Comparison of ENCODE assay signal across 19 cellular contexts in the genomic region with DNA sequence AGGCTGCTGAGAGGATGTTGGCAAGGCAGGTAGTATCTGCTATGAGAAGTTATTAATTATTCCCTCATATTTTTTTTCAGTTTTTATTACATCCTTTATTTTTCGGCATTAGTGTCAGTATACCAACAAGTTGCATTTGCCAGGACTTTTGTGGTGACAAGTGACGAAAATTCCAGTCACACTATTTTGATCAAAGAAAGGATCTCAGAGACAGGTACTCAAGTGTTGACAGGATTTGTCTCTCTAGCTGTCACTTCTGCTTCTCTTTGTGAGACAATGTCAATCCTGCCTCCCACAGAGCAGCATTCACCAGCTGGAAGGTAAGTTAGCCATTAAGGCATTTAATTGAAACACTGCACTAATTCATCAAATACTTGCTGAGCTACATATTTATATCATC. TPM values are rescaled to one million over a fixed set of nuclear protein-coding genes. Genes with fewer than 3 reads are reported as not detected.
DNase-seq lines count a peak whose midpoint lies in the region; ATAC-seq, FAIRE-seq and TF ChIP-seq lines count a peak whose summit lies in the region.
"Had no signal": no experiment of that assay in that cellular context is flagged by ENCODE, and none has a peak within 500 bp of the region (broad histone marks: within the 10 kb centered on the region; RNA-seq: fewer than 3 reads in every experiment).

No MANE protein-coding gene starts in this region.

- FAIRE-seq in GM12891 (lab: Jason Lieb, UNC) = peak; percentile 47
- FAIRE-seq: RCC 7860 had no signal

- H3K27me3 Mint-ChIP-seq in activated naive CD4-positive, alpha-beta T cell treated with anti-CD3 and anti-CD28 coated beads for 36 hours (ENCODE audit: low read depth) = no peaks in the 10 kb centered on the region
- no peaks in the 10 kb centered on the region for H3K27me3 Mint-ChIP-seq in naive thymus-derived CD8-positive, alpha-beta T cell

- peaks cover 2% of the 10 kb centered on the region for H3K36me3 Mint-ChIP-seq in activated naive CD4-positive, alpha-beta T cell treated with anti-CD3 and anti-CD28 coated beads for 36 hours (ENCODE audit: low read depth)
- peaks cover 7 to 16% of the 10 kb centered on the region in 2 donors for H3K36me3 Mint-ChIP-seq in activated naive CD4-positive, alpha-beta T cell treated with anti-CD3 and anti-CD28 coated beads, Interleukin-2, amount 50 U/mL, for 72 hours
- no peaks in the 10 kb centered on the region for H3K36me3 Mint-ChIP-seq in naive thymus-derived CD8-positive, alpha-beta T cell

- POLR2A ChIA-PET in naive thymus-derived CD8-positive, alpha-beta T cell (lab: Charles Lee) = interaction anchor here (0.7 to 1.3 kb wide), 2 partner anchors 10 to 45 kb away, joined by 3 to 4 read pairs; no protein-coding TSS in a partner anchor

- TF ChIP-seq POLR2A in GM12891 (IDR thresholded peaks at IDR 0.05; ENCODE audit: low read depth, low read length) = no peak

- ATAC-seq in activated naive CD4-positive, alpha-beta T cell treated with anti-CD3 and anti-CD28 coated beads, Interleukin-2, amount 50 U/mL, for 72 hours = no peak
- no peak for ATAC-seq in naive thymus-derived CD8-positive, alpha-beta T cell
- no peak for ATAC-seq in HG03139 (IDR thresholded peaks at IDR 0.05; ENCODE audit: unreplicated experiment)

- CTCF ChIA-PET in activated naive CD4-positive, alpha-beta T cell treated with anti-CD3 and anti-CD28 coated beads for 36 hours (lab: Charles Lee) = interaction anchor here (0.5 to 1.6 kb wide), 4 partner anchors 12 to 1050 kb away, joined by 3 to 5 read pairs (median 4); no protein-coding TSS in a partner anchor

- no peak for DNase-seq in activated naive CD4-positive, alpha-beta T cell treated with anti-CD3 and anti-CD28 coated beads for 36 hours
- no peak for DNase-seq in activated naive CD4-positive, alpha-beta T cell treated with Interleukin-2 at 50 U/mL for 16 hours
- DNase-seq in GM12891 (ENCODE audit: insufficient read length, low spot score) = no peak
- no peak for DNase-seq in activated naive CD4-positive, alpha-beta T cell treated with anti-CD3 and anti-CD28 coated beads, Interleukin-2, amount 50 U/mL, for 72 hours (ENCODE audit: low spot score in 2 of 2)
- DNase-seq in naive thymus-derived CD8-positive, alpha-beta T cell = no peak
- no peak for DNase-seq in stimulated activated CD4-positive, alpha-beta T cell treated with anti-CD3 and anti-CD28 coated beads, Interleukin-4, amount 100 ng/mL, for 24 hours
- no peak for DNase-seq in anterior cingulate cortex (lab: John Stamatoyannopoulos, UW)
- DNase-seq: Caco-2, H7, Karpas-422, MM.1S, NCI-H1105 treated with DMSO at 0.1 percent for 48 hours, NCI-H187, NCI-H2171, NCI-H446 treated with DMSO at 0.1 percent for 48 hours, SHP77 had no signal

- intact Hi-C loops in activated naive CD4-positive, alpha-beta T cell treated with anti-CD3 and anti-CD28 coated beads for 36 hours (cut with micrococcal nuclease) = loop anchor here (5.0 kb wide), 4 partner anchors 135 to 525 kb away; partner anchors contain the start of gene RAP1B

- peak overlapping the region; percentile 86 for H3K27ac Mint-ChIP-seq in activated naive CD4-positive, alpha-beta T cell treated with anti-CD3 and anti-CD28 coated beads for 36 hours
- peak overlapping the region; percentile 9 to 79 for H3K27ac Mint-ChIP-seq in activated naive CD4-positive, alpha-beta T cell treated with anti-CD3 and anti-CD28 coated beads, Interleukin-2, amount 50 U/mL, for 72 hours
- peak overlapping the region; percentile 55 to 97 (median 95) for H3K27ac Mint-ChIP-seq in naive thymus-derived CD8-positive, alpha-beta T cell

- peaks cover 5% of the 10 kb centered on the region for H3K9me3 Mint-ChIP-seq in activated naive CD4-positive, alpha-beta T cell treated with anti-CD3 and anti-CD28 coated beads for 36 hours
- peaks cover 9% of the 10 kb centered on the region in 2 donors for H3K9me3 Mint-ChIP-seq in activated naive CD4-positive, alpha-beta T cell treated with anti-CD3 and anti-CD28 coated beads, Interleukin-2, amount 50 U/mL, for 72 hours
- H3K9me3 Mint-ChIP-seq in naive thymus-derived CD8-positive, alpha-beta T cell = peaks cover 0 to 11% (median 0%) of the 10 kb centered on the region in 9 donors

- H3K4me1 Mint-ChIP-seq in activated naive CD4-positive, alpha-beta T cell treated with anti-CD3 and anti-CD28 coated beads for 36 hours (ENCODE audit: low read depth) = peaks cover 82% of the 10 kb centered on the region
- H3K4me1 Mint-ChIP-seq in naive thymus-derived CD8-positive, alpha-beta T cell = peaks cover 43 to 82% (median 75%) of the 10 kb centered on the region in 4 donors

- no peak overlapping the region for H3K4me3 Mint-ChIP-seq in activated naive CD4-positive, alpha-beta T cell treated with anti-CD3 and anti-CD28 coated beads for 36 hours
- peak overlapping the region in 6 of 10 donors; percentile 1 to 55 (median 32) for H3K4me3 Mint-ChIP-seq in naive thymus-derived CD8-positive, alpha-beta T cell

TF ChIP-seq in GM12891, 5 proteins besides CTCF, POLR2A, EP300 and RAD21:
- no peak for TF ChIP-seq SPI1 (IDR thresholded peaks at IDR 0.05; ENCODE audit: low read depth, low read length)
- TF ChIP-seq PAX5 (IDR thresholded peaks at IDR 0.05; ENCODE audit: insufficient read depth, low read length, severe bottlenecking) = no peak

RNA-seq across cellular contexts. Expression of gene IFNG, which starts 18.0 kb away (rescaled TPM):
- 10 to 100 TPM; 48.8 to 49.1 TPM for total RNA-seq in activated naive CD4-positive, alpha-beta T cell treated with anti-CD3 and anti-CD28 coated beads for 36 hours
- not detected for polyA plus RNA-seq in GM12891 (2012; ENCODE audit: low read depth, missing spikeins)
- 10 to 100 TPM; 53.0 to 69.4 TPM for total RNA-seq in activated naive CD4-positive, alpha-beta T cell treated with anti-CD3 and anti-CD28 coated beads, Interleukin-2, amount 50 U/mL, for 72 hours
- not detected for total RNA-seq in naive thymus-derived CD8-positive, alpha-beta T cell
- polyA plus RNA-seq in naive thymus-derived CD8-positive, alpha-beta T cell = 1 to 10 TPM in 1 of 3 donors, under 1 TPM in 1, not detected in 1; 0.27 to 8.6 TPM
- total RNA-seq: Caco-2, H7 had no signal
- polyA plus RNA-seq: BJ had no signal

RNA-seq across cellular contexts. Expression of gene IL26, which starts 48.0 kb away (rescaled TPM):
- total RNA-seq in activated naive CD4-positive, alpha-beta T cell treated with anti-CD3 and anti-CD28 coated beads for 36 hours = under 1 TPM; 0.33 to 0.42 TPM
- polyA plus RNA-seq in GM12891 (2012; ENCODE audit: low read depth, missing spikeins) = not detected
- 1 to 10 TPM in 1 of 2 donors, not detected in 1; 8.3 TPM for total RNA-seq in activated naive CD4-positive, alpha-beta T cell treated with anti-CD3 and anti-CD28 coated beads, Interleukin-2, amount 50 U/mL, for 72 hours
- total RNA-seq in naive thymus-derived CD8-positive, alpha-beta T cell = not detected
- polyA plus RNA-seq in naive thymus-derived CD8-positive, alpha-beta T cell = under 1 TPM in 1 of 3 donors, not detected in 2; 0.54 TPM
- total RNA-seq: Caco-2, H7 had no signal
- polyA plus RNA-seq: BJ had no signal

Comparison
In these comparisons a context has a peak if more than half of its experiments do, and no peak if none do; other contexts are left out.
1. H3K27ac Mint-ChIP-seq: peak in every context shown above with its lines; median percentile 95 in naive thymus-derived CD8-positive, alpha-beta T cell; 86 in activated naive CD4-positive, alpha-beta T cell treated with anti-CD3 and anti-CD28 coated beads for 36 hours; 44 in activated naive CD4-positive, alpha-beta T cell treated with anti-CD3 and anti-CD28 coated beads, Interleukin-2, amount 50 U/mL, for 72 hours.
2. RNA of gene IFNG, which starts 18.0 kb away (total RNA-seq): 53.0 to 69.4 TPM in activated naive CD4-positive, alpha-beta T cell treated with anti-CD3 and anti-CD28 coated beads, Interleukin-2, amount 50 U/mL, for 72 hours and 48.8 to 49.1 TPM in activated naive CD4-positive, alpha-beta T cell treated with anti-CD3 and anti-CD28 coated beads for 36 hours; not detected in naive thymus-derived CD8-positive, alpha-beta T cell; every median in the first group is over 10 times any median in the second.